ENCODE assay signal across 8 cellular contexts in the genomic region with DNA sequence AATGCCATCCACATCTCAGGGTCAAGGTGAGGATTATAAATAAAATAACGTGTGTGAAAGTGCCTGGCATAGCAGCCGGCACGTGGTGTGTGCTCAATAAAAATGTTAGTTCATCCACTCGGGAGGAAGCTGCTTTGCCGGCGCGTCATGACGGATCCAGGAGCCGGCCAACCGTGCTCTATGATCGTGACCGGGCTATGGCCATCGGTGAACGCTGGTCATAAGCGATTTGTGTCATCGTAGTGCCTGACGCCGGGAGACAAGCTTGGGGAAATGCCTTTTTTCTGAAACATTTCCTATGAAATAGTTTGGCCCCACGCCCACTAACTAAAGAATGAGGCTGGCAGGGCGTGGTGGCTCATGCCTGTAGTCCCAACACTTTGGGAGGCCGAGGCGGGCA.
DNase-seq lines count a peak whose midpoint lies in the region; ATAC-seq, FAIRE-seq and TF ChIP-seq lines count a peak whose summit lies in the region.

No MANE protein-coding gene starts in this region.

- in situ Hi-C loops in GM23248 (cut with MboI) = no loop called here

- H2AFZ ChIP-seq in GM23248 = peak overlapping the region; percentile 94

- no peaks in the 10 kb centered on the region for H3K36me3 ChIP-seq in GM23248 (ENCODE audit: low read depth)
- no peaks in the 10 kb centered on the region for H3K36me3 ChIP-seq in heart left ventricle

- WGBS in GM23248 (ENCODE audit: low coverage in 1 of 2, low lambda C conversion rate in 2 of 2, missing lambda C conversion rate in 2 of 2), 2 experiments = 50 to 53% methylated on average over 22 of the region's 22 CpGs
- WGBS in heart left ventricle, 4 donors = 27 to 33% (median 31%) methylated on average over 22 of the region's 22 CpGs

- no peaks in the 10 kb centered on the region for H3K79me2 ChIP-seq in GM23248 (ENCODE audit: insufficient read depth)

- H3K27me3 Mint-ChIP-seq in activated T-helper 2 cell treated with anti-CD3 and anti-CD28 coated beads, Interferon-gamma antibody, Interleukin-2, Interleukin-4, amounts not matched to agents 10 μg/mL and 5 μg/mL and 100 μg/mL, durations not matched to agents 14 hours and 24 hours and 36 hours (ENCODE audit: low read depth) = peaks cover 49% of the 10 kb centered on the region

- H4K20me1 ChIP-seq in GM23248 (ENCODE audit: insufficient read depth) = no peaks in the 10 kb centered on the region

- peaks cover 6% of the 10 kb centered on the region for H3K4me1 Mint-ChIP-seq in activated T-helper 2 cell treated with anti-CD3 and anti-CD28 coated beads, Interferon-gamma antibody, Interleukin-2, Interleukin-4, amounts not matched to agents 10 μg/mL and 5 μg/mL and 100 μg/mL, durations not matched to agents 14 hours and 24 hours and 36 hours (ENCODE audit: low read depth)

- peak overlapping the region; percentile 59 for H3K4me3 Mint-ChIP-seq in activated T-helper 2 cell treated with anti-CD3 and anti-CD28 coated beads, Interferon-gamma antibody, Interleukin-2, Interleukin-4, amounts not matched to agents 10 μg/mL and 5 μg/mL and 100 μg/mL, durations not matched to agents 14 hours and 24 hours and 36 hours (ENCODE audit: low read depth)

- DNase-seq in GM23248 (peak; percentile 84), heart left ventricle (peak; percentile 53 to 81 (median 70)), renal cortical epithelial cell (ENCODE audit: low read depth) (peak; percentile 48), D721Med (ENCODE audit: insufficient read length, low spot score) (no peak), NOMO-1 treated with dmso at 0.1 percent for 144 hours (lab: John Stamatoyannopoulos, UW; ENCODE audit: unreplicated experiment) (no peak), SKM-1 treated with dmso at 0.1 percent for 144 hours (lab: John Stamatoyannopoulos, UW; ENCODE audit: unreplicated experiment) (no peak)
- no peak for DNase-seq in activated T-helper 2 cell treated with anti-CD3 and anti-CD28 coated beads, Interferon-gamma antibody, Interleukin-2, Interleukin-4, amounts not matched to agents 10 μg/mL and 5 μg/mL and 100 μg/mL, durations not matched to agents 14 hours and 24 hours and 36 hours (ENCODE audit: low spot score)

- ATAC-seq in heart left ventricle = peak in 3 of 4 donors; percentile 43 to 72 (median 71)
- no peak for ATAC-seq in HG02759 (IDR thresholded peaks at IDR 0.05; ENCODE audit: unreplicated experiment)

- H3K9me3 Mint-ChIP-seq in activated T-helper 2 cell treated with anti-CD3 and anti-CD28 coated beads, Interferon-gamma antibody, Interleukin-2, Interleukin-4, amounts not matched to agents 10 μg/mL and 5 μg/mL and 100 μg/mL, durations not matched to agents 14 hours and 24 hours and 36 hours = no peaks in the 10 kb centered on the region

- H3K4me3 ChIP-seq in GM23248 = peak overlapping the region; percentile 73
- H3K4me3 ChIP-seq in heart left ventricle = peak overlapping the region in 11 of 12 donors; percentile 14 to 65 (median 52)

- no peak for FAIRE-seq in D721Med (lab: Jason Lieb, UNC)

- H3K9ac ChIP-seq in GM23248 = peak overlapping the region; percentile 85

- no peak for TF ChIP-seq POLR2A in heart left ventricle (IDR thresholded peaks at IDR 0.05)

- H3K27me3 ChIP-seq in GM23248 (replicated peaks; ENCODE audit: insufficient read depth) (no peaks in the 10 kb centered on the region), heart left ventricle (peaks cover 0 to 38% (median 0%) of the 10 kb centered on the region in 9 donors)

- peaks cover 14% of the 10 kb centered on the region for H3F3A ChIP-seq in GM23248 (ENCODE audit: insufficient read depth)

- H3K9me3 ChIP-seq in GM23248 (ENCODE audit: low read depth) = no peaks in the 10 kb centered on the region
- H3K9me3 ChIP-seq in heart left ventricle = no peaks in the 10 kb centered on the region

- H3K4me2 ChIP-seq in GM23248 (ENCODE audit: unreplicated experiment) = peak overlapping the region; percentile 95

- H3K27ac Mint-ChIP-seq in activated T-helper 2 cell treated with anti-CD3 and anti-CD28 coated beads, Interferon-gamma antibody, Interleukin-2, Interleukin-4, amounts not matched to agents 10 μg/mL and 5 μg/mL and 100 μg/mL, durations not matched to agents 14 hours and 24 hours and 36 hours = no peak overlapping the region

- no peaks in the 10 kb centered on the region for H3K36me3 Mint-ChIP-seq in activated T-helper 2 cell treated with anti-CD3 and anti-CD28 coated beads, Interferon-gamma antibody, Interleukin-2, Interleukin-4, amounts not matched to agents 10 μg/mL and 5 μg/mL and 100 μg/mL, durations not matched to agents 14 hours and 24 hours and 36 hours (ENCODE audit: low read depth)

- peaks cover 13% of the 10 kb centered on the region for H3K4me1 ChIP-seq in GM23248 (ENCODE audit: insufficient read depth)
- H3K4me1 ChIP-seq in heart left ventricle = peaks cover 0 to 22% (median 10%) of the 10 kb centered on the region in 12 donors

- intact Hi-C loops in activated T-helper 2 cell treated with anti-CD3 and anti-CD28 coated beads, Interferon-gamma antibody, Interleukin-2, Interleukin-4, amounts not matched to agents 10 μg/mL and 5 μg/mL and 100 μg/mL, durations not matched to agents 14 hours and 24 hours and 36 hours (cut with micrococcal nuclease) = no loop called here
- intact Hi-C loops in heart left ventricle (cut with DNase I) = loop anchor here in 2 of 10 donors (2.0 to 5.0 kb wide), 3 partner anchors 32 to 75 kb away; a partner anchor contains a TSS

- peak overlapping the region; percentile 79 for H3K27ac ChIP-seq in GM23248
- peak overlapping the region; percentile 33 to 91 (median 81) for H3K27ac ChIP-seq in heart left ventricle

- H3K9me2 ChIP-seq in GM23248 (ENCODE audit: insufficient read depth) = no peaks in the 10 kb centered on the region

- TF ChIP-seq CTCF in heart left ventricle (IDR thresholded peaks at IDR 0.05) (no peak), D721Med (IDR thresholded peaks at IDR 0.05; ENCODE audit: insufficient read depth, missing control alignments) (no peak)

Comparison
In these comparisons a context has a peak if more than half of its experiments do, and no peak if none do; other contexts are left out.
1. DNase-seq: peak in GM23248 (single experiment), heart left ventricle (5 of 5) and renal cortical epithelial cell (single experiment); none in activated T-helper 2 cell treated with anti-CD3 and anti-CD28 coated beads, Interferon-gamma antibody, Interleukin-2, Interleukin-4, amounts not matched to agents 10 μg/mL and 5 μg/mL and 100 μg/mL, durations not matched to agents 14 hours and 24 hours and 36 hours (single experiment), D721Med (single experiment), NOMO-1 treated with dmso at 0.1 percent for 144 hours (single experiment) and SKM-1 treated with dmso at 0.1 percent for 144 hours (single experiment).